8 cellular contexts compared by ENCODE assay signal in the genomic region with DNA sequence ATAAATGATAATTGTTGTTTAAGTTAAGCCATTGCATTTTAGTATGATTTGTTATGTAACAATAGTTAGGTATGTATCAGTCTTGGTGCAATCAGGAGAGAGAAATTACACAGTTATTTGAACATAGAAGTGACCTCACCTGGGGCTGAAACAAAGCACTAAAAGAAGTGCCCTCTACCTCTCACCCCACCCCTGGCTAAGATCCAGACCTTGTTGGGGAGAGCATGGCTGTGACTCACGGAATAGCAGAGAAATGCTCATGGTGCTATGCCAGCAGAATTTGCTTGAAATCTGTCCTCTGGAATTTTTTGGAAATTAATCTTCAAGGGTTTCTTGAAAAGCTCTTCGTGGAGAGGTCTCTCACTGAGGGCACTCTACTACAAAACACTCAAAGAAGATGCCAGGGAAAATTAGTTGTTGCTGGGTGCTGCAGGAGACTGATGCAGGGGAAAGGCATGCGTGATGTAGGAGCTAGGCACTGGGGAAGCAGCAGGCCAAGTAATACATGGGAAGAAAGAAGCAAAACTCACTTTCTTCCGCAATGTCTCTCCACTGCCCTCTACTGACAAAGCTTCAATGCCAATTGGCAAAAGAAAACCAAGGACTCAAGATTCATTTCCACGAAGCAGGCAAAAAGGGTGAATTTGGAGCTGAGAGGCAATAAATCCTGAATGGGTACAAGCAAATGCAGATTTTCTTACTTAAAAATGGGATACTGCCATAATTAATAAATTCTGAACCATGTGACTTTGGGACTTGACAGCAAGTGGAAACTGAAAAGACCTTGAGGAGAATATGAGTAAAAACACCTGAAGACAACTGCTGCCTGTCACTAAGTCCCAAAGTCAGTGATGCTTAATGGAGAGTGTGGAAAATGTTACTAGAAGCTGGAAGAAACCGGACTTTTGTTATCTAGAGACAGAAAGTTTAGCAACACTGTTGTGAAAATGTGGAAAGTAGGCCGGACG.
DNase-seq lines count a peak whose midpoint lies in the region; ATAC-seq and TF ChIP-seq lines count a peak whose summit lies in the region.

No MANE protein-coding gene starts in this region.

- H3K27ac ChIP-seq in GM23338 (ENCODE audit: low read depth) = no peak overlapping the region

- H3K27me3 ChIP-seq in BE2C = no peaks in the 10 kb centered on the region
- no peaks in the 10 kb centered on the region for H3K27me3 ChIP-seq in GM23338 (ENCODE audit: insufficient read depth)

- TF ChIP-seq CTCF in BE2C (IDR thresholded peaks at IDR 0.05; ENCODE audit: low read depth, low read length) (peak; percentile 91), GM23338 (conservative IDR thresholded peaks at IDR 0.05; ENCODE audit: low read depth in 2 of 2) (peak; percentile 86 to 94), fibroblast of the aortic adventitia (IDR thresholded peaks at IDR 0.05; ENCODE audit: insufficient read depth, low read length) (peak; percentile 78)

- peak overlapping the region; percentile 8; the same call in 2 of the 3 replicates for H3K4me3 Mint-ChIP-seq in GM23338

- H3K36me3 Mint-ChIP-seq in GM23338 (ENCODE audit: low read depth) = peaks cover 2% of the 10 kb centered on the region; the same call in 2 of the 3 replicates

- ATAC-seq in GM23338 = peak; percentile 39
- no peak for ATAC-seq in GM19035 (IDR thresholded peaks at IDR 0.05; ENCODE audit: unreplicated experiment)
- no peak for ATAC-seq in HG03108 (IDR thresholded peaks at IDR 0.05; ENCODE audit: unreplicated experiment)
- no peak for ATAC-seq in HG03460 (IDR thresholded peaks at IDR 0.05; ENCODE audit: unreplicated experiment)

- H3K36me3 ChIP-seq in BE2C (no peaks in the 10 kb centered on the region), GM23338 (ENCODE audit: insufficient read depth) (no peaks in the 10 kb centered on the region)

- H3K4me3 ChIP-seq in BE2C (ENCODE audit: low read depth, low read length) (no peak overlapping the region), GM23338 (no peak overlapping the region), fibroblast of the aortic adventitia (ENCODE audit: low read depth, low read length) (no peak overlapping the region)

- peaks cover 19% of the 10 kb centered on the region for H3K27me3 Mint-ChIP-seq in GM23338 (ENCODE audit: insufficient read depth, low read depth, poor library complexity)

- H2AFZ ChIP-seq in GM23338 = no peak overlapping the region

- H3K79me2 ChIP-seq in GM23338 (replicated peaks; ENCODE audit: insufficient read depth) = no peaks in the 10 kb centered on the region

- no peaks in the 10 kb centered on the region for H3K4me1 ChIP-seq in BE2C
- 0 out of 2 replicates have a peak, but pooled peaks cover 3% of the 10 kb centered on the region for H3K4me1 ChIP-seq in GM23338 (ENCODE audit: insufficient read depth)

- peaks cover 6% of the 10 kb centered on the region for H3K9me3 Mint-ChIP-seq in GM23338

- H3K4me2 ChIP-seq in GM23338 = no peak overlapping the region

- no peaks in the 10 kb centered on the region for H4K20me1 ChIP-seq in GM23338 (replicated peaks; ENCODE audit: insufficient read depth)

- no peaks in the 10 kb centered on the region for H3K9me2 ChIP-seq in GM23338 (ENCODE audit: insufficient read depth)

- no peaks in the 10 kb centered on the region for H3K9me3 ChIP-seq in BE2C

- peak; percentile 43 for DNase-seq in BE2C
- DNase-seq in GM23338 (ENCODE audit: low spot score) = peak; percentile 90
- DNase-seq in RKO (ENCODE audit: low spot score) = peak; percentile 90
- peak; percentile 71 for DNase-seq in fibroblast of the aortic adventitia (ENCODE audit: low read depth)
- no peak for DNase-seq in ecto neural progenitor cell (ENCODE audit: low spot score)

- H3F3A ChIP-seq in GM23338 (replicated peaks; ENCODE audit: low read depth) = no peaks in the 10 kb centered on the region

- no peak overlapping the region for H3K27ac Mint-ChIP-seq in GM23338

- H3K4me1 Mint-ChIP-seq in GM23338 = peaks cover 5% of the 10 kb centered on the region; the same call in 2 of the 3 replicates

TF ChIP-seq in GM23338, 12 proteins besides CTCF, POLR2A, EP300 and RAD21:
- no peak for TF ChIP-seq EZH2 (IDR thresholded peaks at IDR 0.05; ENCODE audit: low read depth, unreplicated experiment)
- 0 out of 2 replicates have a peak, but pooled peaks have one; percentile 36 for TF ChIP-seq CREB1 (CRISPR knock-in tag; IDR thresholded peaks at IDR 0.05; ENCODE audit: low read depth)
